17 cellular contexts compared by ENCODE assay signal in genomic region chr2:105925390-105925789, GRCh38.
"Had no signal": no experiment of that assay in that cellular context is flagged by ENCODE, and none has a peak within 500 bp of the region (broad histone marks: within the 10 kb centered on the region; RNA-seq: fewer than 3 reads in every experiment).

No MANE protein-coding gene starts in this region.

- H3K27me3 ChIP-seq: esophagus squamous epithelium, hepatocyte had no signal

- FAIRE-seq: endothelial cell of umbilical vein, keratinocyte had no signal

- H3K4me3 ChIP-seq: esophagus squamous epithelium, hepatocyte, mucosa of descending colon had no signal

- H3K4me2 ChIP-seq: hepatocyte had no signal

- H3K36me3 ChIP-seq: esophagus squamous epithelium had no signal

- DNase-seq: activated CD4-positive, alpha-beta memory T cell treated with anti-CD3 and anti-CD28 coated beads, Interleukin-2, amount 10 ng/mL, durations not matched to agents 7 days and 5 days; activated CD4-positive, alpha-beta T cell treated with anti-CD3 and anti-CD28 coated beads for 36 hours; anterior cingulate cortex; cortex of kidney; effector CD4-positive, alpha-beta T cell; esophagus squamous epithelium; mucosa of descending colon; natural killer cell; posterior cingulate gyrus; stimulated activated CD4-positive, alpha-beta T cell treated with anti-CD3 and anti-CD28 coated beads, Interleukin-15, amount 100 ng/mL, for 24 hours; stimulated activated CD4-positive, alpha-beta T cell treated with anti-CD3 and anti-CD28 coated beads, Interleukin-4, amount 100 ng/mL, for 24 hours; stimulated activated naive CD4-positive, alpha-beta T cell treated with Interleukin-2 at 50 U/mL for 16 hours; trophoblast cell had no signal

- H3K79me2 ChIP-seq: hepatocyte had no signal

- H2AFZ ChIP-seq: hepatocyte had no signal

- H3K27ac ChIP-seq: esophagus squamous epithelium, hepatocyte had no signal

- H3K9me3 ChIP-seq: esophagus squamous epithelium, mucosa of descending colon had no signal

- ATAC-seq: activated CD4-positive, alpha-beta T cell treated with anti-CD3 and anti-CD28 coated beads for 36 hours; left lobe of liver; mucosa of descending colon; natural killer cell had no signal
